13 cellular contexts compared by ENCODE assay signal in the genomic region with DNA sequence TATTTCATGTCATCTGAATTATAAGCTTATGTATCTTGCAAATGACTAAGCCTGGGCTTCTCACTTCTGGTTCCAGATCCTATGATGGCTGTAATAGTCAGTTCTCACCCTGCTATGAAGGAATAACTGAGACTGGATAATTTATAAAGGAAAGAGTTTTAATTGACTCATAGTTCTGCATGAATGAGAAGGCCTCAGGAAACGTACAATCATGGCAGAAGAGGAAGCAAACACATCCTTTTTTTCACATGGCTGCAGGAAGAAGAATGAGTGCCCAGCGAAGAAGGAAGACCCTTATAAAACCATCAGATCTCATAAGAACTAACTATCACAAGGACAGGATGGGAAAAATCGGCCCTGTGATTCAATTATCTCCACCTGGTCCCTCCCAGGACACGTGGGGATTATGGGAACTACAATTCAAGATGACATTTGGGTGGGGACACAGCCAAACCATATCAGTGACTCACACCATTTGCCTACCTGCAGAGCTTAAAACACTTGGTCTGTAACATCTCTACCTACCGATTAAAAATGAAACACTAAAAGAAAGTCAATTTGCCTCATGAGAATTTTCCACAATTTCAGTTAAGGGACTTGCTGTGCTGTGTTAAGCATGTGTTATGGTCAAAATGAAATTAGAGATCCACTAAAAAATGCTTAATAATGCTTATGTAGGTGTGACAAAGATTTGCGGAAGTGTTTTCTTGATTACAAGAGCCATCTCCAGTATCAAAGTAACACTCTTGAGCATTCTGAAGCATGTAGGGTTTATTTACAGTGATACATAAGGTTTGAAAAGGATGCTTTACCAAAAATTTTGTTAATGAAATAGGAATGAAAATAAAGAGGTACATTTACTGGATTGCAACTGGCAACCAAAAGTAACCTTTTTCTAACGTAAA. TPM values are rescaled to one million over a fixed set of nuclear protein-coding genes. Genes with fewer than 3 reads are reported as not detected.
DNase-seq lines count a peak whose midpoint lies in the region; ATAC-seq and TF ChIP-seq lines count a peak whose summit lies in the region.
"Had no signal": no experiment of that assay in that cellular context is flagged by ENCODE, and none has a peak within 500 bp of the region (broad histone marks: within the 10 kb centered on the region; RNA-seq: fewer than 3 reads in every experiment).

No MANE protein-coding gene starts in this region.

- H3K27me3 ChIP-seq in BLaER1 = peaks cover 11% of the 10 kb centered on the region; the same call in 1 of the 2 replicates
- H3K27me3 ChIP-seq in aorta (ENCODE audit: control insufficient read depth in 1 of 2, insufficient read depth in 2 of 2, low read length in 1 of 2) = no peaks in the 10 kb centered on the region
- H3K27me3 ChIP-seq: ascending aorta had no signal

- in situ Hi-C loops in KBM-7 (cut with MboI; ENCODE audit: low pct_unique_long_range_greater_than_20kb, low sequenced_read_pairs) = no loop called here

- peaks cover 19% of the 10 kb centered on the region for H4K20me1 ChIP-seq in BLaER1

- no peaks in the 10 kb centered on the region for H3K9me3 Mint-ChIP-seq in brain
- H3K9me3 Mint-ChIP-seq: CD8-positive, alpha-beta memory T cell had no signal

- DNase-seq in KBM-7 (peak; percentile 48), hippocampal formation (lab: John Stamatoyannopoulos, UW) (no peak), aorta (no peak)
- DNase-seq in effector CD8-positive, alpha-beta T cell (lab: John Stamatoyannopoulos, UW) = no peak
- DNase-seq: CD8-positive, alpha-beta memory T cell; H7; Kasumi-1; mucosa of descending colon; NCI-H226; stimulated activated CD8-positive, alpha-beta memory T cell treated with anti-CD3 and anti-CD28 coated beads, Interleukin-4, amount 100 ng/mL, for 48 hours had no signal

- H3K4me3 Mint-ChIP-seq in brain = peak overlapping the region; percentile 9 to 97 (median 84)

- WGBS in aorta, 2 donors = 71 to 72% methylated on average over 7 of the region's 7 CpGs

- H3K4me3 ChIP-seq in BLaER1 (no peak overlapping the region), aorta (ENCODE audit: low read length in 2 of 2) (no peak overlapping the region)
- H3K4me3 ChIP-seq: mucosa of descending colon had no signal

- H3K4me1 ChIP-seq in BLaER1 = peaks cover 39% of the 10 kb centered on the region
- peaks cover 0 to 3% of the 10 kb centered on the region in 2 donors for H3K4me1 ChIP-seq in aorta (ENCODE audit: control insufficient read depth in 1 of 2, insufficient read depth in 2 of 2, low read length in 2 of 2)

- peak overlapping the region; percentile 78; the same call in 1 of the 2 replicates for H3K4me2 ChIP-seq in BLaER1

- peaks cover 22% of the 10 kb centered on the region for H3K27me3 Mint-ChIP-seq in brain

- no peak for TF ChIP-seq CTCF in brain (conservative IDR thresholded peaks at IDR 0.05)

- H3K27ac Mint-ChIP-seq in brain = peak overlapping the region in 2 of 5 experiments; percentile 0 to 36

- H3K36me3 Mint-ChIP-seq in brain = peaks cover 2% of the 10 kb centered on the region

- intact Hi-C loops in aorta (cut with DNase I) = loop anchor here (2.0 to 10.0 kb wide), 2 partner anchors 50 to 284 kb away; no protein-coding TSS in a partner anchor

- no peaks in the 10 kb centered on the region for H3K9me3 ChIP-seq in BLaER1
- no peaks in the 10 kb centered on the region for H3K9me3 ChIP-seq in aorta (ENCODE audit: control insufficient read depth, low read length)
- H3K9me3 ChIP-seq: ascending aorta, mucosa of descending colon had no signal

- ATAC-seq in aorta (ENCODE audit: low FRiP score) = no peak
- ATAC-seq: mucosa of descending colon had no signal

- H3K9ac ChIP-seq in BLaER1 = no peak overlapping the region

- H3K36me3 ChIP-seq in BLaER1 (peaks cover 4% of the 10 kb centered on the region; the same call in 1 of the 2 replicates), aorta (ENCODE audit: control insufficient read depth in 1 of 2, insufficient read depth in 2 of 2, low read length in 1 of 2) (no peaks in the 10 kb centered on the region)

- H3K27ac ChIP-seq in BLaER1 = no peak overlapping the region
- no peak overlapping the region for H3K27ac ChIP-seq in aorta (ENCODE audit: low read depth in 1 of 2, low read length in 2 of 2)
- H3K27ac ChIP-seq: ascending aorta had no signal

- peaks cover 41% of the 10 kb centered on the region for H3K4me1 Mint-ChIP-seq in brain

RNA-seq across cellular contexts. Expression of a gene that starts 2.2 kb away (rescaled TPM):
- polyA plus RNA-seq in brain (ENCODE audit: insufficient read depth, low read depth, low replicate concordance) (36.2 TPM), aorta (100 to 1,000 TPM in 1 of 2 donors, 10 to 100 TPM in 1; 74.7 to 111 TPM)
- total RNA-seq in aorta = 10 to 100 TPM; 40.2 to 41.9 TPM

RNA-seq across cellular contexts. Expression of a gene that starts 15.6 kb away (rescaled TPM):
- polyA plus RNA-seq in brain (ENCODE audit: insufficient read depth, low read depth, low replicate concordance) = not detected
- not detected for total RNA-seq in aorta
- polyA plus RNA-seq in aorta = under 1 TPM in 1 of 2 donors, not detected in 1; 0.26 TPM
- total RNA-seq: ascending aorta; CD8-positive, alpha-beta memory T cell; H7; mucosa of descending colon had no signal
- polyA plus RNA-seq: CD8-positive, alpha-beta memory T cell had no signal

RNA-seq across cellular contexts. Expression of a gene that starts 23.6 kb away (rescaled TPM):
- not detected for polyA plus RNA-seq in brain (ENCODE audit: insufficient read depth, low read depth, low replicate concordance)
- total RNA-seq in aorta = under 1 TPM; 0.36 to 0.55 TPM
- polyA plus RNA-seq in aorta = 1 to 10 TPM in 1 of 2 donors, under 1 TPM in 1; 0.54 to 1.8 TPM
- total RNA-seq: ascending aorta; CD8-positive, alpha-beta memory T cell; H7; mucosa of descending colon had no signal
- polyA plus RNA-seq: CD8-positive, alpha-beta memory T cell had no signal

RNA-seq across cellular contexts. Expression of a gene that starts 47.2 kb away (rescaled TPM):
- polyA plus RNA-seq in brain (ENCODE audit: insufficient read depth, low read depth, low replicate concordance) (0.75 TPM), aorta (under 1 TPM in 1 of 2 donors, not detected in 1; 0.51 TPM)
- total RNA-seq in aorta = under 1 TPM; 0.48 to 0.68 TPM
- polyA plus RNA-seq: CD8-positive, alpha-beta memory T cell had no signal

RNA-seq across cellular contexts. Expression of a gene that starts 57.7 kb away (rescaled TPM):
- polyA plus RNA-seq in brain (ENCODE audit: insufficient read depth, low read depth, low replicate concordance) (0.20 TPM), aorta (1 to 10 TPM; 4.0 to 8.0 TPM)
- 10 to 100 TPM; 11.5 to 15.4 TPM for total RNA-seq in aorta
- total RNA-seq: CD8-positive, alpha-beta memory T cell had no signal
- polyA plus RNA-seq: CD8-positive, alpha-beta memory T cell had no signal
